ENCODE assay signal across 19 cellular contexts in genomic region chr9:128428644-128429504, GRCh38. TPM values are rescaled to one million over a fixed set of nuclear protein-coding genes. Genes with fewer than 3 reads are reported as not detected.
DNase-seq lines count a peak whose midpoint lies in the region; ATAC-seq, FAIRE-seq and TF ChIP-seq lines count a peak whose summit lies in the region.
"Had no signal": no experiment of that assay in that cellular context is flagged by ENCODE, and none has a peak within 500 bp of the region (broad histone marks: within the 10 kb centered on the region; RNA-seq: fewer than 3 reads in every experiment).

No MANE protein-coding gene starts in this region.

- H4K20me1 ChIP-seq in GM23248 (ENCODE audit: insufficient read depth) (no peaks in the 10 kb centered on the region), endothelial cell of umbilical vein (replicated peaks; ENCODE audit: control insufficient read depth, extremely low read depth, insufficient read depth, low read length) (no peaks in the 10 kb centered on the region)

- H3K9me3 ChIP-seq in GM23248 (ENCODE audit: low read depth) = no peaks in the 10 kb centered on the region
- no peaks in the 10 kb centered on the region for H3K9me3 ChIP-seq in RWPE2 (ENCODE audit: severe bottlenecking)
- H3K9me3 ChIP-seq in endothelial cell of umbilical vein (replicated peaks; ENCODE audit: control insufficient read depth, insufficient read depth, low read length) = no peaks in the 10 kb centered on the region
- no peaks in the 10 kb centered on the region for H3K9me3 ChIP-seq in vagina
- H3K9me3 ChIP-seq: left lung had no signal

- POLR2A ChIA-PET in endothelial cell of umbilical vein (lab: Charles Lee) = interaction anchor here (0.6 kb wide), 2 partner anchors 199 to 770 kb away, joined by 3 read pairs; no protein-coding TSS in a partner anchor

- H2AFZ ChIP-seq in GM23248 (no peak overlapping the region), endothelial cell of umbilical vein (ENCODE audit: low read depth, low read length) (peak overlapping the region; percentile 23)

- intact Hi-C loops in endothelial cell of umbilical vein (cut with micrococcal nuclease) = loop anchor here (1.0 kb wide), 1 partner anchor 8 kb away; no protein-coding TSS in a partner anchor
- intact Hi-C loops in vagina (cut with DNase I) = no loop called here
- intact Hi-C loops in Right ventricle myocardium superior (cut with DNase I) = no loop called here

- in situ Hi-C loops in GM23248 (cut with MboI) = no loop called here

- peaks cover 5% of the 10 kb centered on the region for H3K4me1 Mint-ChIP-seq in neural crest cell
- no peaks in the 10 kb centered on the region for H3K4me1 Mint-ChIP-seq in natural killer cell treated with Interleukin-12 subunit alpha and Interleukin-12 subunit beta and Interleukin-15 and Interleukin-18, amount 100 ng/mL, for 72 hours (ENCODE audit: low read depth in 2 of 2)
- H3K4me1 Mint-ChIP-seq: endodermal cell had no signal

- WGBS in GM23248 (ENCODE audit: low coverage in 1 of 2, low lambda C conversion rate in 2 of 2, missing lambda C conversion rate in 2 of 2), 2 experiments = 80% methylated on average over 22 of the region's 22 CpGs

- H3K79me2 ChIP-seq in GM23248 (ENCODE audit: insufficient read depth) (no peaks in the 10 kb centered on the region), endothelial cell of umbilical vein (ENCODE audit: control insufficient read depth, insufficient read depth, low read length) (no peaks in the 10 kb centered on the region)

- DNase-seq in GM23248 (peak; percentile 32), RWPE2 (ENCODE audit: low spot score) (no peak), endothelial cell of umbilical vein (ENCODE audit: low read depth, low spot score) (peak; percentile 50), neural crest cell (ENCODE audit: low read depth, low spot score) (no peak), vagina (ENCODE audit: extremely low spot score in 2 of 2) (no peak), Right ventricle myocardium superior (no peak)
- DNase-seq in natural killer cell treated with Interleukin-12 subunit alpha and Interleukin-12 subunit beta and Interleukin-15 and Interleukin-18, amount 100 ng/mL, for 72 hours (ENCODE audit: low spot score) = no peak
- DNase-seq: activated naive CD4-positive, alpha-beta T cell treated with anti-CD3 and anti-CD28 coated beads, Interleukin-2, amount 50 U/mL, for 16 hours; activated T-cell treated with anti-CD3 and anti-CD28 coated beads for 4 hours; COR-L47; endodermal cell; foreskin fibroblast; left lung; MM.1S; NCI-H2029; PC-3 had no signal

- peak overlapping the region; percentile 75 for H3K27ac Mint-ChIP-seq in neural crest cell (ENCODE audit: unreplicated experiment)
- no peak overlapping the region for H3K27ac Mint-ChIP-seq in natural killer cell treated with Interleukin-12 subunit alpha and Interleukin-12 subunit beta and Interleukin-15 and Interleukin-18, amount 100 ng/mL, for 72 hours
- H3K27ac Mint-ChIP-seq: endodermal cell, progenitor cell of endocrine pancreas had no signal

- H3K9ac ChIP-seq in GM23248 (no peak overlapping the region), endothelial cell of umbilical vein (replicated peaks; ENCODE audit: extremely low read depth, insufficient read depth, low read length) (no peak overlapping the region)

- H3K9me3 Mint-ChIP-seq in neural crest cell = no peaks in the 10 kb centered on the region
- H3K9me3 Mint-ChIP-seq in natural killer cell treated with Interleukin-12 subunit alpha and Interleukin-12 subunit beta and Interleukin-15 and Interleukin-18, amount 100 ng/mL, for 72 hours = no peaks in the 10 kb centered on the region
- H3K9me3 Mint-ChIP-seq: endodermal cell had no signal

- H3K27me3 ChIP-seq in GM23248 (replicated peaks; ENCODE audit: insufficient read depth) = no peaks in the 10 kb centered on the region
- no peaks in the 10 kb centered on the region for H3K27me3 ChIP-seq in RWPE2 (ENCODE audit: insufficient read depth, poor library complexity, severe bottlenecking)
- H3K27me3 ChIP-seq in endothelial cell of umbilical vein (ENCODE audit: control insufficient read depth in 2 of 2, insufficient read depth in 2 of 2, low read length in 2 of 2) = no peaks in the 10 kb centered on the region
- H3K27me3 ChIP-seq in vagina = no peaks in the 10 kb centered on the region
- H3K27me3 ChIP-seq: left lung had no signal

- no peaks in the 10 kb centered on the region for H3K4me1 ChIP-seq in GM23248 (ENCODE audit: insufficient read depth)
- H3K4me1 ChIP-seq in RWPE2 (ENCODE audit: insufficient read depth, poor library complexity, severe bottlenecking) = no peaks in the 10 kb centered on the region
- H3K4me1 ChIP-seq in endothelial cell of umbilical vein (ENCODE audit: control insufficient read depth, extremely low read depth, insufficient read depth, low read length) = peaks cover 12% of the 10 kb centered on the region
- no peaks in the 10 kb centered on the region for H3K4me1 ChIP-seq in vagina
- H3K4me1 ChIP-seq: left lung had no signal

- dilution Hi-C loops in endothelial cell of umbilical vein (cut with MboI; ENCODE audit: extremely low pct_ligation_motif_present, low sequenced_read_pairs) = no loop called here

- ATAC-seq in RWPE2 (ENCODE audit: low read depth) (peak; percentile 14; the same call in 1 of the 3 replicates), HG02588 (IDR thresholded peaks at IDR 0.05; ENCODE audit: unreplicated experiment) (no peak), Right ventricle myocardium superior (ENCODE audit: poor library complexity) (no peak)
- no peak for ATAC-seq in natural killer cell treated with Interleukin-12 subunit alpha and Interleukin-12 subunit beta and Interleukin-15 and Interleukin-18, amount 100 ng/mL, for 72 hours
- ATAC-seq: left lung, PC-3 had no signal

- peaks cover 25% of the 10 kb centered on the region; the same call in 1 of the 2 replicates for H3K36me3 ChIP-seq in GM23248 (ENCODE audit: low read depth)
- no peaks in the 10 kb centered on the region for H3K36me3 ChIP-seq in RWPE2 (ENCODE audit: low read depth)
- no peaks in the 10 kb centered on the region for H3K36me3 ChIP-seq in endothelial cell of umbilical vein (ENCODE audit: control insufficient read depth in 2 of 2, extremely low read depth in 1 of 2, insufficient read depth in 2 of 2, low read length in 2 of 2)
- peaks cover 0 to 6% of the 10 kb centered on the region in 2 donors for H3K36me3 ChIP-seq in vagina
- H3K36me3 ChIP-seq: left lung had no signal

- TF ChIP-seq CTCF in RWPE2 (IDR thresholded peaks at IDR 0.05; ENCODE audit: poor library complexity, severe bottlenecking) = no peak
- no peak for TF ChIP-seq CTCF in endothelial cell of umbilical vein (IDR thresholded peaks at IDR 0.05; ENCODE audit: extremely low read depth in 1 of 2, insufficient read depth in 1 of 2, low read depth in 1 of 2, low read length in 2 of 2)
- no peak for TF ChIP-seq CTCF in neural crest cell (conservative IDR thresholded peaks at IDR 0.05)
- no peak for TF ChIP-seq CTCF in vagina (IDR thresholded peaks at IDR 0.05)

- no peaks in the 10 kb centered on the region for H3K9me1 ChIP-seq in endothelial cell of umbilical vein (replicated peaks; ENCODE audit: control insufficient read depth, extremely low read depth, insufficient read depth, low read length)

- no peaks in the 10 kb centered on the region for H3K9me2 ChIP-seq in GM23248 (ENCODE audit: insufficient read depth)

- CTCF ChIA-PET in endothelial cell of umbilical vein (lab: Charles Lee) = interaction anchor here (0.8 to 2.9 kb wide), 6 partner anchors 9 to 134 kb away, joined by 3 to 22 read pairs (median 4); no protein-coding TSS in a partner anchor

- H3K4me3 ChIP-seq in GM23248 (no peak overlapping the region), RWPE2 (ENCODE audit: severe bottlenecking) (no peak overlapping the region), endothelial cell of umbilical vein (replicated peaks in 1 of 3; ENCODE audit: insufficient read depth in 1 of 3, low read depth in 1 of 3, low read length in 3 of 3) (no peak overlapping the region), vagina (no peak overlapping the region)
- H3K4me3 ChIP-seq: left lung had no signal

- no peaks in the 10 kb centered on the region for H3K27me3 Mint-ChIP-seq in neural crest cell (ENCODE audit: low read depth)
- H3K27me3 Mint-ChIP-seq in natural killer cell treated with Interleukin-12 subunit alpha and Interleukin-12 subunit beta and Interleukin-15 and Interleukin-18, amount 100 ng/mL, for 72 hours = no peaks in the 10 kb centered on the region
- H3K27me3 Mint-ChIP-seq: progenitor cell of endocrine pancreas had no signal

- no peaks in the 10 kb centered on the region for H3F3A ChIP-seq in GM23248 (ENCODE audit: insufficient read depth)

- TF ChIP-seq POLR2A in endothelial cell of umbilical vein (IDR thresholded peaks at IDR 0.05; ENCODE audit: low read depth, low read length) (no peak), vagina (IDR thresholded peaks at IDR 0.05) (no peak)

- peak overlapping the region; percentile 38 for H3K4me3 Mint-ChIP-seq in neural crest cell
- H3K4me3 Mint-ChIP-seq in natural killer cell treated with Interleukin-12 subunit alpha and Interleukin-12 subunit beta and Interleukin-15 and Interleukin-18, amount 100 ng/mL, for 72 hours = no peak overlapping the region
- H3K4me3 Mint-ChIP-seq: endodermal cell had no signal

- no peaks in the 10 kb centered on the region for H3K36me3 Mint-ChIP-seq in neural crest cell (ENCODE audit: low read depth)
- no peaks in the 10 kb centered on the region for H3K36me3 Mint-ChIP-seq in natural killer cell treated with Interleukin-12 subunit alpha and Interleukin-12 subunit beta and Interleukin-15 and Interleukin-18, amount 100 ng/mL, for 72 hours

- H3K27ac ChIP-seq in GM23248 = no peak overlapping the region
- no peak overlapping the region for H3K27ac ChIP-seq in RWPE2 (ENCODE audit: poor library complexity, severe bottlenecking)
- H3K27ac ChIP-seq in endothelial cell of umbilical vein (ENCODE audit: insufficient read depth, low read depth, low read length) = peak overlapping the region; percentile 41
- no peak overlapping the region for H3K27ac ChIP-seq in vagina
- H3K27ac ChIP-seq: left lung had no signal

- peak; percentile 82 for FAIRE-seq in endothelial cell of umbilical vein (lab: Jason Lieb, UNC)
- FAIRE-seq: G401.6 had no signal

- H3K4me2 ChIP-seq in GM23248 (ENCODE audit: unreplicated experiment) (no peak overlapping the region), endothelial cell of umbilical vein (ENCODE audit: insufficient read depth, low read length) (no peak overlapping the region)

- no TSS peak for BruUV-seq in endothelial cell of umbilical vein (replicated peaks; lab: Mats Ljungman, UMichigan)

RNA-seq across cellular contexts. Expression of gene CERCAM, which starts 8.2 kb away (rescaled TPM):
- 474 and 525 TPM in 2 replicates for total RNA-seq in GM23248 (2014; rRNA removed; shearing (Covaris generic))
- 596 and 633 TPM in 2 replicates for polyA plus RNA-seq in GM23248 (2016; fragmentation: Nextera tagmentation; extraction: Ambion mirVana)
- 46.8 and 47.9 TPM in 2 replicates for total RNA-seq in endothelial cell of umbilical vein
- 77.8 and 105 TPM in 2 replicates for polyA plus RNA-seq in endothelial cell of umbilical vein
- polyA plus RNA-seq in endothelial cell of umbilical vein (2011; cell fraction: cytosol; rRNA removed) = 45.9 and 60.0 TPM in 2 replicates
- 37.7 and 43.2 TPM in 2 replicates for polyA plus RNA-seq in endothelial cell of umbilical vein (2011; cell fraction: nucleus; rRNA removed)
- polyA plus RNA-seq in endothelial cell of umbilical vein (2012) = 32.0 and 64.3 TPM in 2 replicates
- 31.3 and 32.9 TPM in 2 replicates for polyA minus RNA-seq in endothelial cell of umbilical vein
- polyA minus RNA-seq in endothelial cell of umbilical vein (2011; cell fraction: cytosol; rRNA and poly(A)+ RNA removed) = not detected
- 10.1 and 15.7 TPM in 2 replicates for polyA minus RNA-seq in endothelial cell of umbilical vein (2011; cell fraction: nucleus; rRNA and poly(A)+ RNA removed)
- 49.7 and 56.4 TPM in 2 replicates for total RNA-seq in neural crest cell
- 36.1 TPM for total RNA-seq in vagina
- 1 to 10 TPM; 7.4 TPM for total RNA-seq in natural killer cell treated with Interleukin-12 subunit alpha and Interleukin-12 subunit beta and Interleukin-15 and Interleukin-18, amount 100 ng/mL, for 72 hours
- 7.2 TPM for total RNA-seq in Right ventricle myocardium superior

RNA-seq across cellular contexts. Expression of gene ODF2, which starts 26.9 kb away (rescaled TPM):
- total RNA-seq in GM23248 (2014; rRNA removed; shearing (Covaris generic)) = 29.5 and 37.9 TPM in 2 replicates
- polyA plus RNA-seq in GM23248 (2016; fragmentation: Nextera tagmentation; extraction: Ambion mirVana) = 32.1 and 34.8 TPM in 2 replicates
- total RNA-seq in endothelial cell of umbilical vein = 49.5 and 50.5 TPM in 2 replicates
- 12.8 and 16.7 TPM in 2 replicates for polyA plus RNA-seq in endothelial cell of umbilical vein
- 19.7 and 22.8 TPM in 2 replicates for polyA plus RNA-seq in endothelial cell of umbilical vein (2011; cell fraction: cytosol; rRNA removed)
- 146 and 163 TPM in 2 replicates for polyA plus RNA-seq in endothelial cell of umbilical vein (2011; cell fraction: nucleus; rRNA removed)
- polyA plus RNA-seq in endothelial cell of umbilical vein (2012) = 34.7 and 35.5 TPM in 2 replicates
- polyA minus RNA-seq in endothelial cell of umbilical vein = 14.0 and 16.3 TPM in 2 replicates
- polyA minus RNA-seq in endothelial cell of umbilical vein (2011; cell fraction: cytosol; rRNA and poly(A)+ RNA removed) = 9.5 TPM
- 19.2 and 23.2 TPM in 2 replicates for polyA minus RNA-seq in endothelial cell of umbilical vein (2011; cell fraction: nucleus; rRNA and poly(A)+ RNA removed)
- total RNA-seq in neural crest cell = 85.2 and 85.5 TPM in 2 replicates
- 18.9 TPM for total RNA-seq in vagina
- total RNA-seq in natural killer cell treated with Interleukin-12 subunit alpha and Interleukin-12 subunit beta and Interleukin-15 and Interleukin-18, amount 100 ng/mL, for 72 hours = 10 to 100 TPM; 55.4 to 95.2 TPM
- total RNA-seq in Right ventricle myocardium superior = 12.0 TPM

RNA-seq across cellular contexts. Expression of gene URM1, which starts 57.7 kb away (rescaled TPM):
- total RNA-seq in GM23248 (2014; rRNA removed; shearing (Covaris generic)) = 39.2 and 59.2 TPM in 2 replicates
- polyA plus RNA-seq in GM23248 (2016; fragmentation: Nextera tagmentation; extraction: Ambion mirVana) (60.9 and 64.4 TPM in 2 replicates), endothelial cell of umbilical vein (86.5 and 98.7 TPM in 2 replicates)
- total RNA-seq in endothelial cell of umbilical vein (100 and 101 TPM in 2 replicates), neural crest cell (69.9 and 73.2 TPM in 2 replicates), vagina (15.2 TPM), Right ventricle myocardium superior (56.9 TPM)
- polyA plus RNA-seq in endothelial cell of umbilical vein (2011; cell fraction: cytosol; rRNA removed) = 92.3 and 99.9 TPM in 2 replicates
- polyA plus RNA-seq in endothelial cell of umbilical vein (2011; cell fraction: nucleus; rRNA removed) = 58.0 and 74.3 TPM in 2 replicates
- 106 and 119 TPM in 2 replicates for polyA plus RNA-seq in endothelial cell of umbilical vein (2012)
- polyA minus RNA-seq in endothelial cell of umbilical vein = 45.4 and 46.4 TPM in 2 replicates
- polyA minus RNA-seq in endothelial cell of umbilical vein (2011; cell fraction: cytosol; rRNA and poly(A)+ RNA removed) = 28.7 TPM
- polyA minus RNA-seq in endothelial cell of umbilical vein (2011; cell fraction: nucleus; rRNA and poly(A)+ RNA removed) = 11.2 and 14.3 TPM in 2 replicates
- total RNA-seq in natural killer cell treated with Interleukin-12 subunit alpha and Interleukin-12 subunit beta and Interleukin-15 and Interleukin-18, amount 100 ng/mL, for 72 hours = 10 to 100 TPM; 83.6 to 89.4 TPM

Comparison
In these comparisons a context has a peak if more than half of its experiments do, and no peak if none do; other contexts are left out.
1. DNase-seq: peak in GM23248 (single experiment) and endothelial cell of umbilical vein (single experiment); none in RWPE2 (single experiment), neural crest cell (single experiment), vagina (0 of 2), natural killer cell treated with Interleukin-12 subunit alpha and Interleukin-12 subunit beta and Interleukin-15 and Interleukin-18, amount 100 ng/mL, for 72 hours (single experiment) and Right ventricle myocardium superior (single experiment).